In the genomic region with DNA sequence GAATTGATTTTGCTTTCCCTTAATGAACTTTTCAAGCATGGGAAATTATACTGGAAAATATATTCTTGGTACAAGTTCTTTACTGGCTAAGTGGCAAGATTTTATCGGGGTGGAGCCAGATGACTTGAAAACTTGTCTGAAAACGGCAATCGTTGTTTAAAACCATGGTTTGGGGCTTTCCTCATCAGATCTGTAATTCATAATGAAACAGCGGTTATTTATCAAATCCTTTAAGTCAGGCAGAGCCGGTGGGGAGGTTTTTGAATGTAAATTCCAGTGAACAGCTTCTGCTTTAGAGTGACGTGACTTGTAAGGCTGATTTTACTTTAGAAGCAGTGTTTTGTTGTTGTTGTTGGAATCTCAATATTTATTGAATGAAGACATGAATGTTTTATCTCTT, we compare ENCODE assay signal across 1 cellular context.
TF ChIP-seq lines count a peak whose summit lies in the region.

No MANE protein-coding gene starts in this region.

TF ChIP-seq in SK-N-SH treated with all-trans-retinoic acid at 6 μM for 48 hours, 23 proteins besides CTCF, POLR2A, EP300 and RAD21 (continued from another document):
- no peak for TF ChIP-seq POU6F1 (CRISPR knock-in tag; IDR thresholded peaks at IDR 0.05; ENCODE audit: borderline replicate concordance, low read depth)
TF ChIP-seq in SK-N-SH treated with all-trans-retinoic acid at 6 μM for 48 hours: peak in this region for 0.
